ENCODE assay signal across 8 cellular contexts in the genomic region with DNA sequence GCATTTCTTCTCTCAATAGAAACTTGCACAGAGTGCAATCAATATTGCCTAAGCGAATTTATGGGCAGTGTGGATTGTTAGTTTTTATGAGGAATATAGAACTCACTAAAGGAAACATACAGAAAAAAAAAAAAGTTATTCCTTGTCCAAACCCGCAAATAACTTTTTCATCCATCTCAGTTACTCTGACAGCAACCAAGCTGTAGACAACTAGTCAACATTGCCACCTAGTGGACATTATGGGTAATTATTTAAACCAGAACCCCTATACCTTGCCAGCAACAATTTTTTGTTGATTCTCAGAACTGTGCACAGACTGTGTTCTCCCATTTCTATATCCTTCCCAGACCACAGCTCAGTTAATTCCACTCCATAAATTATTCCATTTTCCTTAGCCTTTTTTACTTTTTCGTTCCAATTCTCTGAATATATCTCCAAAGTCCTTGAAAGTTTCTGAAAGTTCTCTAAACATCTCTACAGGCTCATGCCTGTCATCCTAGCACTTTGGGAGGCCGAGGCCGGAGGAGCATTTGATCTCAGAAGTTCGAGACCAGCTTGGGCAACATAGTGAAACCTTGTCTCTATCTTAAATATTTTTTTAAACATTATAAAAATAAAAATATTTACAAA. TPM values are rescaled to one million over a fixed set of nuclear protein-coding genes. Genes with fewer than 3 reads are reported as not detected.
DNase-seq lines count a peak whose midpoint lies in the region; ATAC-seq and TF ChIP-seq lines count a peak whose summit lies in the region.

No MANE protein-coding gene starts in this region.

- H3K27me3 ChIP-seq in heart right ventricle (peaks cover 0 to 39% (median 0%) of the 10 kb centered on the region in 7 donors), HL-60 (ENCODE audit: insufficient read depth, poor library complexity, severe bottlenecking) (peaks cover 31% of the 10 kb centered on the region), PC-9 (ENCODE audit: insufficient read depth, low read depth) (no peaks in the 10 kb centered on the region), endodermal cell (ENCODE audit: control insufficient read depth, insufficient read depth, low read length, poor library complexity, severe bottlenecking) (peaks cover 42% of the 10 kb centered on the region), neural cell (ENCODE audit: insufficient read depth, low read depth, low read length) (peaks cover 37% of the 10 kb centered on the region)

- POLR2A ChIA-PET in PC-9 (lab: Charles Lee; ENCODE audit: unreplicated experiment): interaction anchor here (0.5 to 0.7 kb wide), 3 partner anchors 58 to 285 kb away, joined by 3 to 6 read pairs (median 4); no protein-coding TSS in a partner anchor

- H3K4me1 ChIP-seq in heart right ventricle (peaks cover 0 to 62% (median 23%) of the 10 kb centered on the region in 9 donors), PC-9 (replicated peaks; ENCODE audit: insufficient read depth) (peaks cover 13% of the 10 kb centered on the region), endodermal cell (ENCODE audit: control insufficient read depth, insufficient read depth, low read length) (peaks cover 11% of the 10 kb centered on the region)

- H3K4me3 Mint-ChIP-seq in endodermal cell: no peak overlapping the region
- H3K4me3 Mint-ChIP-seq in activated T-helper 2 cell treated with anti-CD3 and anti-CD28 coated beads, Interferon-gamma antibody, Interleukin-2, Interleukin-4, amounts not matched to agents 10 μg/mL and 5 μg/mL and 100 μg/mL, durations not matched to agents 14 hours and 24 hours and 36 hours (ENCODE audit: low read depth): no peak overlapping the region

- peak overlapping the region in 4 of 10 donors; percentile 2 to 97 (median 36) for H3K27ac ChIP-seq in heart right ventricle
- no peak overlapping the region for H3K27ac ChIP-seq in HL-60 (replicated peaks)
- no peak overlapping the region for H3K27ac ChIP-seq in PC-9
- no peak overlapping the region for H3K27ac ChIP-seq in endodermal cell (ENCODE audit: low read depth, low read length)
- no peak overlapping the region for H3K27ac ChIP-seq in neural cell (ENCODE audit: low read length)

- intact Hi-C loops in heart right ventricle (cut with DNase I) (loop anchor here in 7 of 10 donors (2.0 to 10.0 kb wide), 7 partner anchors 96 to 298 kb away; no protein-coding TSS in a partner anchor), left cardiac atrium (cut with DNase I) (loop anchor here (5.0 to 10.0 kb wide), 3 partner anchors 98 to 214 kb away; no protein-coding TSS in a partner anchor), PC-9 (cut with micrococcal nuclease; ENCODE audit: unreplicated experiment) (loop anchor here (1.0 to 10.0 kb wide), 5 partner anchors 357 to 1314 kb away; no protein-coding TSS in a partner anchor)
- intact Hi-C loops in activated T-helper 2 cell treated with anti-CD3 and anti-CD28 coated beads, Interferon-gamma antibody, Interleukin-2, Interleukin-4, amounts not matched to agents 10 μg/mL and 5 μg/mL and 100 μg/mL, durations not matched to agents 14 hours and 24 hours and 36 hours (cut with micrococcal nuclease): loop anchor here (1.0 to 5.0 kb wide), 2 partner anchors 128 to 527 kb away; partner anchors contain the start of gene ABLIM3

- H3K27me3 Mint-ChIP-seq in endodermal cell (ENCODE audit: insufficient read depth): peaks cover 58% of the 10 kb centered on the region
- peaks cover 45% of the 10 kb centered on the region for H3K27me3 Mint-ChIP-seq in activated T-helper 2 cell treated with anti-CD3 and anti-CD28 coated beads, Interferon-gamma antibody, Interleukin-2, Interleukin-4, amounts not matched to agents 10 μg/mL and 5 μg/mL and 100 μg/mL, durations not matched to agents 14 hours and 24 hours and 36 hours (ENCODE audit: low read depth)

- BruUV-seq in PC-9 (replicated peaks; lab: Mats Ljungman, UMichigan): no TSS peak

- no peaks in the 10 kb centered on the region for H4K20me1 ChIP-seq in PC-9 (ENCODE audit: insufficient read depth)
- H4K20me1 ChIP-seq in neural cell (ENCODE audit: insufficient read depth): no peaks in the 10 kb centered on the region

- H3K36me3 ChIP-seq in heart right ventricle (peaks cover 0 to 3% (median 0%) of the 10 kb centered on the region in 9 donors), PC-9 (ENCODE audit: low read depth) (no peaks in the 10 kb centered on the region), endodermal cell (ENCODE audit: control insufficient read depth, insufficient read depth, low read length) (no peaks in the 10 kb centered on the region), neural cell (ENCODE audit: insufficient read depth, low read length) (no peaks in the 10 kb centered on the region)

- H2AFZ ChIP-seq in PC-9: no peak overlapping the region
- no peak overlapping the region for H2AFZ ChIP-seq in neural cell (ENCODE audit: low read depth, low read length)

- H3K27ac Mint-ChIP-seq in endodermal cell: no peak overlapping the region
- no peak overlapping the region for H3K27ac Mint-ChIP-seq in activated T-helper 2 cell treated with anti-CD3 and anti-CD28 coated beads, Interferon-gamma antibody, Interleukin-2, Interleukin-4, amounts not matched to agents 10 μg/mL and 5 μg/mL and 100 μg/mL, durations not matched to agents 14 hours and 24 hours and 36 hours

- no peak for TF ChIP-seq EP300 in neural cell (conservative IDR thresholded peaks at IDR 0.05; ENCODE audit: poor library complexity, severe bottlenecking)

- H3K4me2 ChIP-seq in PC-9 (no peak overlapping the region), neural cell (ENCODE audit: low read length) (no peak overlapping the region)

- H3K4me3 ChIP-seq in heart right ventricle: no peak overlapping the region
- no peak overlapping the region for H3K4me3 ChIP-seq in HL-60 (replicated peaks; ENCODE audit: insufficient read depth, low read length)
- H3K4me3 ChIP-seq in PC-9: no peak overlapping the region
- no peak overlapping the region for H3K4me3 ChIP-seq in endodermal cell (ENCODE audit: low read length)
- no peak overlapping the region for H3K4me3 ChIP-seq in neural cell (ENCODE audit: low read length)

- H3K36me3 Mint-ChIP-seq in endodermal cell (ENCODE audit: low read depth): no peaks in the 10 kb centered on the region
- H3K36me3 Mint-ChIP-seq in activated T-helper 2 cell treated with anti-CD3 and anti-CD28 coated beads, Interferon-gamma antibody, Interleukin-2, Interleukin-4, amounts not matched to agents 10 μg/mL and 5 μg/mL and 100 μg/mL, durations not matched to agents 14 hours and 24 hours and 36 hours (ENCODE audit: low read depth): no peaks in the 10 kb centered on the region

- CTCF ChIA-PET in PC-9 (lab: Charles Lee): interaction anchor here (0.5 to 1.5 kb wide), 6 partner anchors 145 to 925 kb away, joined by 3 to 6 read pairs (median 4); no protein-coding TSS in a partner anchor

- WGBS in heart right ventricle, 2 donors: 65 to 69% methylated on average over 6 of the region's 6 CpGs
- 39 to 43% methylated on average over 2 to 5 of the region's 6 CpGs for WGBS in endodermal cell (ENCODE audit: insufficient coverage in 1 of 2, insufficient read length in 1 of 2), 2 experiments

- H3F3A ChIP-seq in PC-9 (ENCODE audit: insufficient read depth, low read depth): peaks cover 4% of the 10 kb centered on the region
- no peaks in the 10 kb centered on the region for H3F3A ChIP-seq in neural cell (ENCODE audit: insufficient read depth, low read length, poor library complexity, severe bottlenecking)

- H3K9ac ChIP-seq in endodermal cell (ENCODE audit: extremely low read depth, low read length, poor library complexity, severe bottlenecking) (no peak overlapping the region), neural cell (ENCODE audit: low read length) (no peak overlapping the region)

- H3K9me2 ChIP-seq in PC-9 (ENCODE audit: insufficient read depth) (no peaks in the 10 kb centered on the region), neural cell (ENCODE audit: insufficient read depth, low read length) (no peaks in the 10 kb centered on the region)

- peak; percentile 81 for TF ChIP-seq RAD21 in neural cell (conservative IDR thresholded peaks at IDR 0.05)

- no peaks in the 10 kb centered on the region for H3K9me3 Mint-ChIP-seq in endodermal cell
- H3K9me3 Mint-ChIP-seq in activated T-helper 2 cell treated with anti-CD3 and anti-CD28 coated beads, Interferon-gamma antibody, Interleukin-2, Interleukin-4, amounts not matched to agents 10 μg/mL and 5 μg/mL and 100 μg/mL, durations not matched to agents 14 hours and 24 hours and 36 hours: no peaks in the 10 kb centered on the region

- no peaks in the 10 kb centered on the region; the same call in 1 of the 2 replicates for H3K79me2 ChIP-seq in PC-9 (ENCODE audit: low read depth)
- no peaks in the 10 kb centered on the region for H3K79me2 ChIP-seq in neural cell (replicated peaks; ENCODE audit: insufficient read depth, low read length)

- peaks cover 0 to 16% (median 12%) of the 10 kb centered on the region in 11 donors for H3K9me3 ChIP-seq in heart right ventricle
- H3K9me3 ChIP-seq in PC-9 (ENCODE audit: insufficient read depth, low read depth): no peaks in the 10 kb centered on the region
- no peaks in the 10 kb centered on the region for H3K9me3 ChIP-seq in endodermal cell (ENCODE audit: control insufficient read depth, low read length)
- H3K9me3 ChIP-seq in neural cell (ENCODE audit: low read length): no peaks in the 10 kb centered on the region

- DNase-seq in heart right ventricle (no peak), left cardiac atrium (no peak), HL-60 (ENCODE audit: low read depth in 1 of 2, low spot score in 1 of 2) (peak in 1 of 2 experiments; percentile 28), PC-9 (peak in 1 of 2 experiments; percentile 72), endodermal cell (no peak)
- DNase-seq in activated T-helper 2 cell treated with anti-CD3 and anti-CD28 coated beads, Interferon-gamma antibody, Interleukin-2, Interleukin-4, amounts not matched to agents 10 μg/mL and 5 μg/mL and 100 μg/mL, durations not matched to agents 14 hours and 24 hours and 36 hours (ENCODE audit: low spot score): no peak

- ATAC-seq in heart right ventricle: no peak
- ATAC-seq in left cardiac atrium: no peak
- ATAC-seq in GM21737 (IDR thresholded peaks at IDR 0.05; ENCODE audit: unreplicated experiment): no peak

- peaks cover 31% of the 10 kb centered on the region for H3K4me1 Mint-ChIP-seq in endodermal cell
- peaks cover 7% of the 10 kb centered on the region for H3K4me1 Mint-ChIP-seq in activated T-helper 2 cell treated with anti-CD3 and anti-CD28 coated beads, Interferon-gamma antibody, Interleukin-2, Interleukin-4, amounts not matched to agents 10 μg/mL and 5 μg/mL and 100 μg/mL, durations not matched to agents 14 hours and 24 hours and 36 hours (ENCODE audit: low read depth)

- TF ChIP-seq CTCF in heart right ventricle (IDR thresholded peaks at IDR 0.05) (peak; percentile 65 to 83 (median 77)), HL-60 (IDR thresholded peaks at IDR 0.05; ENCODE audit: insufficient read depth, low read length) (peak; percentile 17), PC-9 (conservative IDR thresholded peaks at IDR 0.05) (peak; percentile 91), endodermal cell (conservative IDR thresholded peaks at IDR 0.05) (peak; percentile 88), neural cell (IDR thresholded peaks at IDR 0.05; ENCODE audit: poor library complexity, severe bottlenecking) (peak; percentile 85)

RNA-seq across cellular contexts. Expression of gene AFAP1L1, which starts 2.6 kb away (rescaled TPM):
- total RNA-seq in heart right ventricle (10 to 100 TPM; 30.3 to 61.6 (median 47.2) TPM), left cardiac atrium (10 to 100 TPM; 32.8 to 38.6 TPM), PC-9 (2021) (9.6 and 13.2 TPM in 2 replicates), endodermal cell (under 1 TPM; 0.58 to 0.79 TPM)
- polyA plus RNA-seq in heart right ventricle (10 to 100 TPM; 35.6 to 35.9 TPM), neural cell (not detected in 2 replicates)
- 1.4 TPM for polyA plus RNA-seq in endodermal cell (2013, experiment 1 of 2)
- 1.3 TPM for polyA plus RNA-seq in endodermal cell (2013, experiment 2 of 2)
- 0.93 TPM in 1 of 2 replicates, not detected in the other for polyA minus RNA-seq in neural cell
- total RNA-seq in activated T-helper 2 cell treated with anti-CD3 and anti-CD28 coated beads, Interferon-gamma antibody, Interleukin-2, Interleukin-4, amounts not matched to agents 10 μg/mL and 5 μg/mL and 100 μg/mL, durations not matched to agents 14 hours and 24 hours and 36 hours: not detected in 2 replicates

Comparison
In these comparisons a context has a peak if more than half of its experiments do, and no peak if none do; other contexts are left out.
1. CTCF ChIP-seq: peak in every context shown above with its lines; median percentile 91 in PC-9; 88 in endodermal cell; 85 in neural cell; 77 in heart right ventricle; 17 in HL-60.